1 cellular context compared by ENCODE assay signal in genomic region chr3:150210461-150211110, GRCh38.
TF ChIP-seq lines count a peak whose summit lies in the region.

No MANE protein-coding gene starts in this region.

TF ChIP-seq in GM23338, 12 proteins besides CTCF, POLR2A, EP300 and RAD21 (continued from another document):
- TF ChIP-seq ZNF462 (CRISPR knock-in tag; IDR thresholded peaks at IDR 0.05) (no peak), REST (IDR thresholded peaks at IDR 0.05; ENCODE audit: unreplicated experiment) (no peak)
- TF ChIP-seq, protein P1, sequence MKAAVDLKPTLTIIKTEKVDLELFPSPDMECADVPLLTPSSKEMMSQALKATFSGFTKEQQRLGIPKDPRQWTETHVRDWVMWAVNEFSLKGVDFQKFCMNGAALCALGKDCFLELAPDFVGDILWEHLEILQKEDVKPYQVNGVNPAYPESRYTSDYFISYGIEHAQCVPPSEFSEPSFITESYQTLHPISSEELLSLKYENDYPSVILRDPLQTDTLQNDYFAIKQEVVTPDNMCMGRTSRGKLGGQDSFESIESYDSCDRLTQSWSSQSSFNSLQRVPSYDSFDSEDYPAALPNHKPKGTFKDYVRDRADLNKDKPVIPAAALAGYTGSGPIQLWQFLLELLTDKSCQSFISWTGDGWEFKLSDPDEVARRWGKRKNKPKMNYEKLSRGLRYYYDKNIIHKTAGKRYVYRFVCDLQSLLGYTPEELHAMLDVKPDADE (IDR thresholded peaks at IDR 0.05) = no peak
